Comparison of ENCODE assay signal across 16 cellular contexts in the genomic region with DNA sequence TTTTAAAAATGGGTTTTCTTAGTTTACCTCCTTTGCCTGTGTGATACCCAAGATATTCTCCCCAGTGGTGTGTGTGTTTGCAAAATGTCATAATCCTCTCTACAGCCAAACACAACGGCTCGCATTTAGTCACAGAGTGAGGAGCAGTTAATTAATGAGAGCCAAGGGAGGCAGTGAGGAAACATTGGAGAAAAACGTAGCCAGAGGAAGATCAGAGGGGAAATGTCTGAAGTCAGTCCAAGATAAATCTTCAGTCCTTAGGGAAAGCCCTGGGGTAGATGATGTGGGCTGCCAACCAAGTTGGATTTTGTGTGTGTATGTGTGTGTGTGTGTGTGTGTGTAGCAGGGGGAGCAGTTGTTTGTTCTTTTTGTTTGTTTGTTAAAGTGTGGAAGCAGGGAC.
DNase-seq lines count a peak whose midpoint lies in the region; ATAC-seq and TF ChIP-seq lines count a peak whose summit lies in the region.
"Had no signal": no experiment of that assay in that cellular context is flagged by ENCODE, and none has a peak within 500 bp of the region (broad histone marks: within the 10 kb centered on the region; RNA-seq: fewer than 3 reads in every experiment).

No MANE protein-coding gene starts in this region.

- ATAC-seq in activated CD4-positive, alpha-beta T cell treated with anti-CD3 and anti-CD28 coated beads for 36 hours: no peak
- ATAC-seq: HCT116 had no signal

- intact Hi-C loops in dorsolateral prefrontal cortex (cut with DNase I): no loop called here
- intact Hi-C loops in activated CD4-positive, alpha-beta T cell treated with anti-CD3 and anti-CD28 coated beads for 36 hours (cut with DNase I, micrococcal nuclease): no loop called here
- intact Hi-C loops in activated CD4-positive, alpha-beta T cell treated with anti-CD3 and anti-CD28 coated beads, Interleukin-2, amount 10 ng/mL, durations not matched to agents 24 days and 14 days (cut with micrococcal nuclease): no loop called here

- H3K4me3 ChIP-seq in dorsolateral prefrontal cortex (peak overlapping the region in 44 of 59 donors; percentile 0 to 50 (median 22)), mesenchymal stem cell (ENCODE audit: insufficient read depth in 1 of 2, low read depth in 1 of 2, low read length in 2 of 2) (peak overlapping the region in 1 of 2 experiments; percentile 26), suprapubic skin (no peak overlapping the region)
- H3K4me3 ChIP-seq: hepatocyte, skin epidermis had no signal

- peak overlapping the region; percentile 50 for H3K9ac ChIP-seq in mesenchymal stem cell (ENCODE audit: low read length)

- no peak overlapping the region for H3K18ac ChIP-seq in mesenchymal stem cell (ENCODE audit: low read depth in 1 of 2, low read length in 2 of 2)

- H4K91ac ChIP-seq in mesenchymal stem cell (ENCODE audit: low read length): no peak overlapping the region

- H3K36me3 Mint-ChIP-seq in activated CD4-positive, alpha-beta T cell treated with anti-CD3 and anti-CD28 coated beads for 36 hours (ENCODE audit: low read depth): no peaks in the 10 kb centered on the region
- no peaks in the 10 kb centered on the region for H3K36me3 Mint-ChIP-seq in activated CD4-positive, alpha-beta T cell treated with anti-CD3 and anti-CD28 coated beads, Interleukin-2, amount 10 ng/mL, durations not matched to agents 24 days and 14 days (ENCODE audit: low read depth)
- H3K36me3 Mint-ChIP-seq: activated naive CD8-positive, alpha-beta T cell had no signal

- no peak overlapping the region for H3K4ac ChIP-seq in mesenchymal stem cell (ENCODE audit: low read depth in 1 of 2, low read length in 2 of 2)

- no peak overlapping the region for H2AFZ ChIP-seq in mesenchymal stem cell (ENCODE audit: low read depth, low read length)
- H2AFZ ChIP-seq: hepatocyte had no signal

- 30% methylated on average over 3 of the region's 3 CpGs for WGBS in mesenchymal stem cell
- 5% methylated on average over 3 of the region's 3 CpGs for WGBS in suprapubic skin

- no peak overlapping the region for H4K8ac ChIP-seq in mesenchymal stem cell (ENCODE audit: low read length)

- no peaks in the 10 kb centered on the region for H3K36me3 ChIP-seq in mesenchymal stem cell (ENCODE audit: control insufficient read depth in 1 of 2, insufficient read depth in 2 of 2, low read depth in 1 of 2, low read length in 2 of 2)
- H3K36me3 ChIP-seq in suprapubic skin: no peaks in the 10 kb centered on the region

- TF ChIP-seq CTCF in dorsolateral prefrontal cortex (IDR thresholded peaks at IDR 0.05 in 54 of 56, conservative IDR thresholded peaks at IDR 0.05 in 2 of 56; ENCODE audit: low read depth in 1 of 56, partially characterized antibody in 56 of 56) (no peak), suprapubic skin (IDR thresholded peaks at IDR 0.05) (no peak)

- H3K27ac Mint-ChIP-seq in activated CD4-positive, alpha-beta T cell treated with anti-CD3 and anti-CD28 coated beads for 36 hours: no peak overlapping the region
- no peak overlapping the region for H3K27ac Mint-ChIP-seq in activated CD4-positive, alpha-beta T cell treated with anti-CD3 and anti-CD28 coated beads, Interleukin-2, amount 10 ng/mL, durations not matched to agents 24 days and 14 days
- H3K27ac Mint-ChIP-seq: activated naive CD8-positive, alpha-beta T cell had no signal

- no peak overlapping the region for H2BK5ac ChIP-seq in mesenchymal stem cell (ENCODE audit: low read depth, low read length, poor library complexity, severe bottlenecking)

- POLR2A ChIA-PET in activated CD4-positive, alpha-beta T cell treated with anti-CD3 and anti-CD28 coated beads for 36 hours (lab: Charles Lee): no interaction called here

- no peak overlapping the region for H2BK12ac ChIP-seq in mesenchymal stem cell (ENCODE audit: low read length in 2 of 2)

- CTCF ChIA-PET in activated CD4-positive, alpha-beta T cell treated with anti-CD3 and anti-CD28 coated beads for 36 hours (lab: Charles Lee): interaction anchor here (0.6 kb wide), 1 partner anchor 21 kb away, joined by 4 read pairs; no protein-coding TSS in a partner anchor

- H3K14ac ChIP-seq in mesenchymal stem cell (ENCODE audit: low read length in 2 of 2): no peak overlapping the region

- H3K23ac ChIP-seq in mesenchymal stem cell (ENCODE audit: low read length in 2 of 2): no peak overlapping the region

- peaks cover 13% of the 10 kb centered on the region for H3K4me1 ChIP-seq in mesenchymal stem cell (ENCODE audit: control insufficient read depth, insufficient read depth, low read depth, low read length)
- peaks cover 20% of the 10 kb centered on the region for H3K4me1 ChIP-seq in suprapubic skin

- TF ChIP-seq POLR2A in suprapubic skin (IDR thresholded peaks at IDR 0.05): no peak

- H3K4me2 ChIP-seq in mesenchymal stem cell (ENCODE audit: low read length, poor library complexity, severe bottlenecking): no peak overlapping the region

- peak overlapping the region; percentile 83 for H2BK15ac ChIP-seq in mesenchymal stem cell (ENCODE audit: low read depth, poor library complexity, severe bottlenecking)

- H3K4me1 Mint-ChIP-seq in activated CD4-positive, alpha-beta T cell treated with anti-CD3 and anti-CD28 coated beads for 36 hours: no peaks in the 10 kb centered on the region
- no peaks in the 10 kb centered on the region for H3K4me1 Mint-ChIP-seq in activated CD4-positive, alpha-beta T cell treated with anti-CD3 and anti-CD28 coated beads, Interleukin-2, amount 10 ng/mL, durations not matched to agents 24 days and 14 days

- peak; percentile 29 for DNase-seq in NCI-H446 treated with DMSO at 0.1 percent for 48 hours (lab: John Stamatoyannopoulos, UW)
- no peak for DNase-seq in dorsolateral prefrontal cortex
- peak; percentile 43 for DNase-seq in mesenchymal stem cell
- no peak for DNase-seq in suprapubic skin (ENCODE audit: low spot score in 2 of 2)
- DNase-seq in NCI-H1092 treated with DMSO at 0.1 percent for 48 hours (lab: John Stamatoyannopoulos, UW): no peak
- DNase-seq in activated CD4-positive, alpha-beta T cell treated with anti-CD3 and anti-CD28 coated beads for 36 hours: no peak
- DNase-seq in activated CD4-positive, alpha-beta T cell treated with anti-CD3 and anti-CD28 coated beads, Interleukin-2, amount 10 ng/mL, durations not matched to agents 24 days and 14 days: no peak
- no peak for DNase-seq in hippocampal formation (lab: John Stamatoyannopoulos, UW)
- DNase-seq: effector CD4-positive, alpha-beta T cell; NCI-H1105 treated with DMSO at 0.1 percent for 48 hours; NCI-H524; RPMI8226 had no signal

- H3K27me3 ChIP-seq in dorsolateral prefrontal cortex (no peaks in the 10 kb centered on the region), mesenchymal stem cell (ENCODE audit: control insufficient read depth in 1 of 2, insufficient read depth in 1 of 2, low read length in 2 of 2) (no peaks in the 10 kb centered on the region), suprapubic skin (no peaks in the 10 kb centered on the region)
- H3K27me3 ChIP-seq: hepatocyte had no signal

- no peak overlapping the region for H2BK120ac ChIP-seq in mesenchymal stem cell (ENCODE audit: low read depth, low read length)

- H3K27me3 Mint-ChIP-seq in activated CD4-positive, alpha-beta T cell treated with anti-CD3 and anti-CD28 coated beads for 36 hours: peaks cover 3% of the 10 kb centered on the region
- peaks cover 2% of the 10 kb centered on the region for H3K27me3 Mint-ChIP-seq in activated CD4-positive, alpha-beta T cell treated with anti-CD3 and anti-CD28 coated beads, Interleukin-2, amount 10 ng/mL, durations not matched to agents 24 days and 14 days
- H3K27me3 Mint-ChIP-seq: activated naive CD8-positive, alpha-beta T cell had no signal

- H3K9me3 ChIP-seq in mesenchymal stem cell (ENCODE audit: control insufficient read depth, low read length) (no peaks in the 10 kb centered on the region), suprapubic skin (no peaks in the 10 kb centered on the region)

- H3K9me3 Mint-ChIP-seq in activated CD4-positive, alpha-beta T cell treated with anti-CD3 and anti-CD28 coated beads for 36 hours (ENCODE audit: low read depth): no peaks in the 10 kb centered on the region
- no peaks in the 10 kb centered on the region for H3K9me3 Mint-ChIP-seq in activated CD4-positive, alpha-beta T cell treated with anti-CD3 and anti-CD28 coated beads, Interleukin-2, amount 10 ng/mL, durations not matched to agents 24 days and 14 days

- no peak for TF ChIP-seq EP300 in suprapubic skin (IDR thresholded peaks at IDR 0.05)

- H2AK5ac ChIP-seq in mesenchymal stem cell (ENCODE audit: low read length, severe bottlenecking): no peak overlapping the region

- H3K4me3 Mint-ChIP-seq in activated CD4-positive, alpha-beta T cell treated with anti-CD3 and anti-CD28 coated beads for 36 hours: no peak overlapping the region
- H3K4me3 Mint-ChIP-seq in activated CD4-positive, alpha-beta T cell treated with anti-CD3 and anti-CD28 coated beads, Interleukin-2, amount 10 ng/mL, durations not matched to agents 24 days and 14 days: no peak overlapping the region
- H3K4me3 Mint-ChIP-seq: activated naive CD8-positive, alpha-beta T cell had no signal

- no peaks in the 10 kb centered on the region for H3K79me1 ChIP-seq in mesenchymal stem cell (replicated peaks; ENCODE audit: low read length, poor library complexity, severe bottlenecking)

- H3K27ac ChIP-seq in dorsolateral prefrontal cortex: peak overlapping the region in 3 of 59 donors; percentile 9 to 51 (median 21)
- H3K27ac ChIP-seq in mesenchymal stem cell (ENCODE audit: low read length, poor library complexity, severe bottlenecking): peak overlapping the region; percentile 39
- peak overlapping the region; percentile 60 for H3K27ac ChIP-seq in suprapubic skin
- H3K27ac ChIP-seq: hepatocyte had no signal

Comparison
In these comparisons a context has a peak if more than half of its experiments do, and no peak if none do; other contexts are left out.
1. DNase-seq: peak in NCI-H446 treated with DMSO at 0.1 percent for 48 hours (single experiment) and mesenchymal stem cell (single experiment); none in dorsolateral prefrontal cortex (0 of 10), suprapubic skin (0 of 2), NCI-H1092 treated with DMSO at 0.1 percent for 48 hours (single experiment), activated CD4-positive, alpha-beta T cell treated with anti-CD3 and anti-CD28 coated beads for 36 hours (single experiment), activated CD4-positive, alpha-beta T cell treated with anti-CD3 and anti-CD28 coated beads, Interleukin-2, amount 10 ng/mL, durations not matched to agents 24 days and 14 days (single experiment) and hippocampal formation (0 of 2).